1 cellular context compared by ENCODE assay signal in the genomic region with DNA sequence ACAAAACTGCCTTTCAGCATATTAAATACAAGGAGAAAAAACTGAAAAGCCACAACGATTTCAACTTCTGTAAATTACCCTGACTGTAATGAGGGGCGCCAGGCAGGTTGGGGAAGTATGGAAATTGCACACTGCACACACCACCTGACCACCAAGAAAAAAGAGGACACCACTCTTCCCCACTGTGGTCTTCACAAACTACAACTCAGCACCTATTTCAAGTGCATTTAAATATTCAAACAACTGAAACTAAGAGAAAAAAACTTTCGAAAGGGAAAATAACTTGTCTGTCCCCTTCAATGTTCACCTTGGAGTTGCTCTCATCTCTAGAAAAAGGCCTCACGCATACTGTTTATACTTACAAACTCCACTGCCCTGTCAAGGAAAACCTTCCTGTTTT.
TF ChIP-seq lines count a peak whose summit lies in the region.

No MANE protein-coding gene starts in this region.

TF ChIP-seq in GM12878, 131 proteins besides CTCF, POLR2A, EP300 and RAD21 (continued from another document and continues in another):
- TF ChIP-seq, protein P1, sequence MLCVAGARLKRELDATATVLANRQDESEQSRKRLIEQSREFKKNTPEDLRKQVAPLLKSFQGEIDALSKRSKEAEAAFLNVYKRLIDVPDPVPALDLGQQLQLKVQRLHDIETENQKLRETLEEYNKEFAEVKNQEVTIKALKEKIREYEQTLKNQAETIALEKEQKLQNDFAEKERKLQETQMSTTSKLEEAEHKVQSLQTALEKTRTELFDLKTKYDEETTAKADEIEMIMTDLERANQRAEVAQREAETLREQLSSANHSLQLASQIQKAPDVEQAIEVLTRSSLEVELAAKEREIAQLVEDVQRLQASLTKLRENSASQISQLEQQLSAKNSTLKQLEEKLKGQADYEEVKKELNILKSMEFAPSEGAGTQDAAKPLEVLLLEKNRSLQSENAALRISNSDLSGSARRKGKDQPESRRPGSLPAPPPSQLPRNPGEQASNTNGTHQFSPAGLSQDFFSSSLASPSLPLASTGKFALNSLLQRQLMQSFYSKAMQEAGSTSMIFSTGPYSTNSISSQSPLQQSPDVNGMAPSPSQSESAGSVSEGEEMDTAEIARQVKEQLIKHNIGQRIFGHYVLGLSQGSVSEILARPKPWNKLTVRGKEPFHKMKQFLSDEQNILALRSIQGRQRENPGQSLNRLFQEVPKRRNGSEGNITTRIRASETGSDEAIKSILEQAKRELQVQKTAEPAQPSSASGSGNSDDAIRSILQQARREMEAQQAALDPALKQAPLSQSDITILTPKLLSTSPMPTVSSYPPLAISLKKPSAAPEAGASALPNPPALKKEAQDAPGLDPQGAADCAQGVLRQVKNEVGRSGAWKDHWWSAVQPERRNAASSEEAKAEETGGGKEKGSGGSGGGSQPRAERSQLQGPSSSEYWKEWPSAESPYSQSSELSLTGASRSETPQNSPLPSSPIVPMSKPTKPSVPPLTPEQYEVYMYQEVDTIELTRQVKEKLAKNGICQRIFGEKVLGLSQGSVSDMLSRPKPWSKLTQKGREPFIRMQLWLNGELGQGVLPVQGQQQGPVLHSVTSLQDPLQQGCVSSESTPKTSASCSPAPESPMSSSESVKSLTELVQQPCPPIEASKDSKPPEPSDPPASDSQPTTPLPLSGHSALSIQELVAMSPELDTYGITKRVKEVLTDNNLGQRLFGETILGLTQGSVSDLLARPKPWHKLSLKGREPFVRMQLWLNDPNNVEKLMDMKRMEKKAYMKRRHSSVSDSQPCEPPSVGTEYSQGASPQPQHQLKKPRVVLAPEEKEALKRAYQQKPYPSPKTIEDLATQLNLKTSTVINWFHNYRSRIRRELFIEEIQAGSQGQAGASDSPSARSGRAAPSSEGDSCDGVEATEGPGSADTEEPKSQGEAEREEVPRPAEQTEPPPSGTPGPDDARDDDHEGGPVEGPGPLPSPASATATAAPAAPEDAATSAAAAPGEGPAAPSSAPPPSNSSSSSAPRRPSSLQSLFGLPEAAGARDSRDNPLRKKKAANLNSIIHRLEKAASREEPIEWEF (IDR thresholded peaks at IDR 0.05; ENCODE audit: insufficient replicate concordance, low read depth, low read length), result no peak
- TF ChIP-seq HCFC1 (IDR thresholded peaks at IDR 0.05; ENCODE audit: low read length), result no peak
- TF ChIP-seq, protein P2, sequence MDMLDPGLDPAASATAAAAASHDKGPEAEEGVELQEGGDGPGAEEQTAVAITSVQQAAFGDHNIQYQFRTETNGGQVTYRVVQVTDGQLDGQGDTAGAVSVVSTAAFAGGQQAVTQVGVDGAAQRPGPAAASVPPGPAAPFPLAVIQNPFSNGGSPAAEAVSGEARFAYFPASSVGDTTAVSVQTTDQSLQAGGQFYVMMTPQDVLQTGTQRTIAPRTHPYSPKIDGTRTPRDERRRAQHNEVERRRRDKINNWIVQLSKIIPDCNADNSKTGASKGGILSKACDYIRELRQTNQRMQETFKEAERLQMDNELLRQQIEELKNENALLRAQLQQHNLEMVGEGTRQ (IDR thresholded peaks at IDR 0.05; ENCODE audit: borderline replicate concordance, low read depth, low read length), result no peak; the same call in 1 of the 2 replicates
- TF ChIP-seq, protein P3, sequence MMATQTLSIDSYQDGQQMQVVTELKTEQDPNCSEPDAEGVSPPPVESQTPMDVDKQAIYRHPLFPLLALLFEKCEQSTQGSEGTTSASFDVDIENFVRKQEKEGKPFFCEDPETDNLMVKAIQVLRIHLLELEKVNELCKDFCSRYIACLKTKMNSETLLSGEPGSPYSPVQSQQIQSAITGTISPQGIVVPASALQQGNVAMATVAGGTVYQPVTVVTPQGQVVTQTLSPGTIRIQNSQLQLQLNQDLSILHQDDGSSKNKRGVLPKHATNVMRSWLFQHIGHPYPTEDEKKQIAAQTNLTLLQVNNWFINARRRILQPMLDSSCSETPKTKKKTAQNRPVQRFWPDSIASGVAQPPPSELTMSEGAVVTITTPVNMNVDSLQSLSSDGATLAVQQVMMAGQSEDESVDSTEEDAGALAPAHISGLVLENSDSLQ (IDR thresholded peaks at IDR 0.05), result no peak
- no peak for TF ChIP-seq SIX5 (IDR thresholded peaks at IDR 0.05; ENCODE audit: low read depth, low read length, severe bottlenecking)
- TF ChIP-seq, protein P4, sequence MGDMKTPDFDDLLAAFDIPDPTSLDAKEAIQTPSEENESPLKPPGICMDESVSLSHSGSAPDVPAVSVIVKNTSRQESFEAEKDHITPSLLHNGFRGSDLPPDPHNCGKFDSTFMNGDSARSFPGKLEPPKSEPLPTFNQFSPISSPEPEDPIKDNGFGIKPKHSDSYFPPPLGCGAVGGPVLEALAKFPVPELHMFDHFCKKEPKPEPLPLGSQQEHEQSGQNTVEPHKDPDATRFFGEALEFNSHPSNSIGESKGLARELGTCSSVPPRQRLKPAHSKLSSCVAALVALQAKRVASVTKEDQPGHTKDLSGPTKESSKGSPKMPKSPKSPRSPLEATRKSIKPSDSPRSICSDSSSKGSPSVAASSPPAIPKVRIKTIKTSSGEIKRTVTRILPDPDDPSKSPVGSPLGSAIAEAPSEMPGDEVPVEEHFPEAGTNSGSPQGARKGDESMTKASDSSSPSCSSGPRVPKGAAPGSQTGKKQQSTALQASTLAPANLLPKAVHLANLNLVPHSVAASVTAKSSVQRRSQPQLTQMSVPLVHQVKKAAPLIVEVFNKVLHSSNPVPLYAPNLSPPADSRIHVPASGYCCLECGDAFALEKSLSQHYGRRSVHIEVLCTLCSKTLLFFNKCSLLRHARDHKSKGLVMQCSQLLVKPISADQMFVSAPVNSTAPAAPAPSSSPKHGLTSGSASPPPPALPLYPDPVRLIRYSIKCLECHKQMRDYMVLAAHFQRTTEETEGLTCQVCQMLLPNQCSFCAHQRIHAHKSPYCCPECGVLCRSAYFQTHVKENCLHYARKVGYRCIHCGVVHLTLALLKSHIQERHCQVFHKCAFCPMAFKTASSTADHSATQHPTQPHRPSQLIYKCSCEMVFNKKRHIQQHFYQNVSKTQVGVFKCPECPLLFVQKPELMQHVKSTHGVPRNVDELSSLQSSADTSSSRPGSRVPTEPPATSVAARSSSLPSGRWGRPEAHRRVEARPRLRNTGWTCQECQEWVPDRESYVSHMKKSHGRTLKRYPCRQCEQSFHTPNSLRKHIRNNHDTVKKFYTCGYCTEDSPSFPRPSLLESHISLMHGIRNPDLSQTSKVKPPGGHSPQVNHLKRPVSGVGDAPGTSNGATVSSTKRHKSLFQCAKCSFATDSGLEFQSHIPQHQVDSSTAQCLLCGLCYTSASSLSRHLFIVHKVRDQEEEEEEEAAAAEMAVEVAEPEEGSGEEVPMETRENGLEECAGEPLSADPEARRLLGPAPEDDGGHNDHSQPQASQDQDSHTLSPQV (IDR thresholded peaks at IDR 0.05), result no peak
- peak; percentile 42 for TF ChIP-seq RUNX3 (IDR thresholded peaks at IDR 0.05; ENCODE audit: low read length)
- no peak for TF ChIP-seq SRF (IDR thresholded peaks at IDR 0.05; ENCODE audit: low read depth in 2 of 2, low read length in 2 of 2)
- no peak for TF ChIP-seq IKZF2 (IDR thresholded peaks at IDR 0.05)
- TF ChIP-seq MYC (IDR thresholded peaks at IDR 0.05; ENCODE audit: insufficient read depth, insufficient read length, insufficient replicate concordance, low read length, severe bottlenecking), result no peak
- TF ChIP-seq KAT2A (conservative IDR thresholded peaks at IDR 0.05; ENCODE audit: control insufficient read depth, low read depth, low read length), result no peak
- TF ChIP-seq, protein P5, sequence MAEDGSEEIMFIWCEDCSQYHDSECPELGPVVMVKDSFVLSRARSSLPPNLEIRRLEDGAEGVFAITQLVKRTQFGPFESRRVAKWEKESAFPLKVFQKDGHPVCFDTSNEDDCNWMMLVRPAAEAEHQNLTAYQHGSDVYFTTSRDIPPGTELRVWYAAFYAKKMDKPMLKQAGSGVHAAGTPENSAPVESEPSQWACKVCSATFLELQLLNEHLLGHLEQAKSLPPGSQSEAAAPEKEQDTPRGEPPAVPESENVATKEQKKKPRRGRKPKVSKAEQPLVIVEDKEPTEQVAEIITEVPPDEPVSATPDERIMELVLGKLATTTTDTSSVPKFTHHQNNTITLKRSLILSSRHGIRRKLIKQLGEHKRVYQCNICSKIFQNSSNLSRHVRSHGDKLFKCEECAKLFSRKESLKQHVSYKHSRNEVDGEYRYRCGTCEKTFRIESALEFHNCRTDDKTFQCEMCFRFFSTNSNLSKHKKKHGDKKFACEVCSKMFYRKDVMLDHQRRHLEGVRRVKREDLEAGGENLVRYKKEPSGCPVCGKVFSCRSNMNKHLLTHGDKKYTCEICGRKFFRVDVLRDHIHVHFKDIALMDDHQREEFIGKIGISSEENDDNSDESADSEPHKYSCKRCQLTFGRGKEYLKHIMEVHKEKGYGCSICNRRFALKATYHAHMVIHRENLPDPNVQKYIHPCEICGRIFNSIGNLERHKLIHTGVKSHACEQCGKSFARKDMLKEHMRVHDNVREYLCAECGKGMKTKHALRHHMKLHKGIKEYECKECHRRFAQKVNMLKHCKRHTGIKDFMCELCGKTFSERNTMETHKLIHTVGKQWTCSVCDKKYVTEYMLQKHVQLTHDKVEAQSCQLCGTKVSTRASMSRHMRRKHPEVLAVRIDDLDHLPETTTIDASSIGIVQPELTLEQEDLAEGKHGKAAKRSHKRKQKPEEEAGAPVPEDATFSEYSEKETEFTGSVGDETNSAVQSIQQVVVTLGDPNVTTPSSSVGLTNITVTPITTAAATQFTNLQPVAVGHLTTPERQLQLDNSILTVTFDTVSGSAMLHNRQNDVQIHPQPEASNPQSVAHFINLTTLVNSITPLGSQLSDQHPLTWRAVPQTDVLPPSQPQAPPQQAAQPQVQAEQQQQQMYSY (CRISPR knock-in tag; IDR thresholded peaks at IDR 0.05), result no peak
- TF ChIP-seq, protein P6, sequence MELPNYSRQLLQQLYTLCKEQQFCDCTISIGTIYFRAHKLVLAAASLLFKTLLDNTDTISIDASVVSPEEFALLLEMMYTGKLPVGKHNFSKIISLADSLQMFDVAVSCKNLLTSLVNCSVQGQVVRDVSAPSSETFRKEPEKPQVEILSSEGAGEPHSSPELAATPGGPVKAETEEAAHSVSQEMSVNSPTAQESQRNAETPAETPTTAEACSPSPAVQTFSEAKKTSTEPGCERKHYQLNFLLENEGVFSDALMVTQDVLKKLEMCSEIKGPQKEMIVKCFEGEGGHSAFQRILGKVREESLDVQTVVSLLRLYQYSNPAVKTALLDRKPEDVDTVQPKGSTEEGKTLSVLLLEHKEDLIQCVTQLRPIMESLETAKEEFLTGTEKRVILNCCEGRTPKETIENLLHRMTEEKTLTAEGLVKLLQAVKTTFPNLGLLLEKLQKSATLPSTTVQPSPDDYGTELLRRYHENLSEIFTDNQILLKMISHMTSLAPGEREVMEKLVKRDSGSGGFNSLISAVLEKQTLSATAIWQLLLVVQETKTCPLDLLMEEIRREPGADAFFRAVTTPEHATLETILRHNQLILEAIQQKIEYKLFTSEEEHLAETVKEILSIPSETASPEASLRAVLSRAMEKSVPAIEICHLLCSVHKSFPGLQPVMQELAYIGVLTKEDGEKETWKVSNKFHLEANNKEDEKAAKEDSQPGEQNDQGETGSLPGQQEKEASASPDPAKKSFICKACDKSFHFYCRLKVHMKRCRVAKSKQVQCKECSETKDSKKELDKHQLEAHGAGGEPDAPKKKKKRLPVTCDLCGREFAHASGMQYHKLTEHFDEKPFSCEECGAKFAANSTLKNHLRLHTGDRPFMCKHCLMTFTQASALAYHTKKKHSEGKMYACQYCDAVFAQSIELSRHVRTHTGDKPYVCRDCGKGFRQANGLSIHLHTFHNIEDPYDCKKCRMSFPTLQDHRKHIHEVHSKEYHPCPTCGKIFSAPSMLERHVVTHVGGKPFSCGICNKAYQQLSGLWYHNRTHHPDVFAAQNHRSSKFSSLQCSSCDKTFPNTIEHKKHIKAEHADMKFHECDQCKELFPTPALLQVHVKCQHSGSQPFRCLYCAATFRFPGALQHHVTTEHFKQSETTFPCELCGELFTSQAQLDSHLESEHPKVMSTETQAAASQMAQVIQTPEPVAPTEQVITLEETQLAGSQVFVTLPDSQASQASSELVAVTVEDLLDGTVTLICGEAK (IDR thresholded peaks at IDR 0.05; ENCODE audit: borderline replicate concordance), result no peak
- no peak for TF ChIP-seq NBN (IDR thresholded peaks at IDR 0.05)
- TF ChIP-seq ZZZ3 (IDR thresholded peaks at IDR 0.05; ENCODE audit: control insufficient read depth, insufficient read length, low read depth), result no peak
- TF ChIP-seq ASH2L (IDR thresholded peaks at IDR 0.05; ENCODE audit: borderline replicate concordance, low read depth), result no peak
- TF ChIP-seq BCL11A (IDR thresholded peaks at IDR 0.05; ENCODE audit: low read depth, low read length), result 0 out of 2 replicates have a peak, but pooled peaks have one; percentile 5
- TF ChIP-seq NRF1 (conservative IDR thresholded peaks at IDR 0.05; ENCODE audit: low read depth, low read length), result no peak
- no peak for TF ChIP-seq ETV6 (conservative IDR thresholded peaks at IDR 0.05 in 1 of 2, IDR thresholded peaks at IDR 0.05 in 1 of 2; ENCODE audit: borderline replicate concordance in 1 of 2, low read depth in 1 of 2)
- TF ChIP-seq, protein P7, sequence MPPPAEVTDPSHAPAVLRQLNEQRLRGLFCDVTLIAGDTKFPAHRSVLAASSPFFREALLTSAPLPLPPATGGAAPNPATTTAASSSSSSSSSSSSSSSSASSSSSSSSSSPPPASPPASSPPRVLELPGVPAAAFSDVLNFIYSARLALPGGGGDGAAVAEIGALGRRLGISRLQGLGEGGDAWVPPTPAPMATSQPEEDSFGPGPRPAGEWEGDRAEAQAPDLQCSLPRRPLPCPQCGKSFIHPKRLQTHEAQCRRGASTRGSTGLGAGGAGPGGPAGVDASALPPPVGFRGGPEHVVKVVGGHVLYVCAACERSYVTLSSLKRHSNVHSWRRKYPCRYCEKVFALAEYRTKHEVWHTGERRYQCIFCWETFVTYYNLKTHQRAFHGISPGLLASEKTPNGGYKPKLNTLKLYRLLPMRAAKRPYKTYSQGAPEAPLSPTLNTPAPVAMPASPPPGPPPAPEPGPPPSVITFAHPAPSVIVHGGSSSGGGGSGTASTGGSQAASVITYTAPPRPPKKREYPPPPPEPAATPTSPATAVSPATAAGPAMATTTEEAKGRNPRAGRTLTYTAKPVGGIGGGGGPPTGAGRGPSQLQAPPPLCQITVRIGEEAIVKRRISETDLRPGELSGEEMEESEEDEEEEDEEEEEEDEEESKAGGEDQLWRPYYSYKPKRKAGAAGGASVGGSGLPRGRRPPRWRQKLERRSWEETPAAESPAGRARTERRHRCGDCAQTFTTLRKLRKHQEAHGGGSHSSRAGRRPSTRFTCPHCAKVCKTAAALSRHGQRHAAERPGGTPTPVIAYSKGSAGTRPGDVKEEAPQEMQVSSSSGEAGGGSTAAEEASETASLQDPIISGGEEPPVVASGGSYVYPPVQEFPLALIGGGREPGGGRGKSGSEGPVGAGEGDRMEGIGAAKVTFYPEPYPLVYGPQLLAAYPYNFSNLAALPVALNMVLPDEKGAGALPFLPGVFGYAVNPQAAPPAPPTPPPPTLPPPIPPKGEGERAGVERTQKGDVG (CRISPR knock-in tag; IDR thresholded peaks at IDR 0.05), result no peak
- TF ChIP-seq, protein P8, sequence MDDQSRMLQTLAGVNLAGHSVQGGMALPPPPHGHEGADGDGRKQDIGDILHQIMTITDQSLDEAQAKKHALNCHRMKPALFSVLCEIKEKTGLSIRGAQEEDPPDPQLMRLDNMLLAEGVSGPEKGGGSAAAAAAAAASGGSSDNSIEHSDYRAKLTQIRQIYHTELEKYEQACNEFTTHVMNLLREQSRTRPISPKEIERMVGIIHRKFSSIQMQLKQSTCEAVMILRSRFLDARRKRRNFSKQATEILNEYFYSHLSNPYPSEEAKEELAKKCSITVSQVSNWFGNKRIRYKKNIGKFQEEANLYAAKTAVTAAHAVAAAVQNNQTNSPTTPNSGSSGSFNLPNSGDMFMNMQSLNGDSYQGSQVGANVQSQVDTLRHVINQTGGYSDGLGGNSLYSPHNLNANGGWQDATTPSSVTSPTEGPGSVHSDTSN (IDR thresholded peaks at IDR 0.05; ENCODE audit: insufficient replicate concordance, low read depth, low read length), result no peak
- TF ChIP-seq CBX3 (IDR thresholded peaks at IDR 0.05; ENCODE audit: borderline replicate concordance, low read depth), result no peak
